ENCODE assay signal across 13 cellular contexts in the genomic region with DNA sequence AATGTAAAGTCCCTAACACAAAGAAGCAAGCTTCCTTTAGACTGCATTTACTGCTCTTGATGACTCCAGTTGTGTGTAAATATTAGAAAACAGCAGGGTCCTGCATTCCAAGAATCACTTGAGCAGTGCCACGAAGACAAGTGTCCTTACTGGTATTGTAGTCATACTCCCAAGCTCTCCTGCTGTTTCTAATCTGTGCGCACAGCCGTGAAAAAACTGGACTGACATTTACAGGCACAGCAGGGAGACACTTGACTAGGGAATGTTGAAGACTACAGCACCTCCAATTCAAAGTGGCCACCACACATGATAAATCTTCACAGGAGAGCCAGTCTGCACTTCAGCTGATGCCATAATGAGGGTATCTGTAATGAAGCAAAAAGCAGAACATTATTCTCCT.
DNase-seq lines count a peak whose midpoint lies in the region; ATAC-seq and TF ChIP-seq lines count a peak whose summit lies in the region.
"Had no signal": no experiment of that assay in that cellular context is flagged by ENCODE, and none has a peak within 500 bp of the region (broad histone marks: within the 10 kb centered on the region; RNA-seq: fewer than 3 reads in every experiment).

No MANE protein-coding gene starts in this region.

- H3K27me3 Mint-ChIP-seq in brain: no peaks in the 10 kb centered on the region
- H3K27me3 Mint-ChIP-seq: central memory CD8-positive, alpha-beta T cell had no signal

- peaks cover 5% of the 10 kb centered on the region for H3K36me3 Mint-ChIP-seq in brain

- H3K27ac Mint-ChIP-seq in brain: peak overlapping the region in 4 of 5 experiments; percentile 22 to 79 (median 72)
- H3K27ac Mint-ChIP-seq: activated T-helper 1 cell treated with anti-CD3 and anti-CD28 coated beads, Interleukin-12 subunit alpha, Interleukin-12 subunit beta, Interleukin-2, Interleukin-4 antibody, amounts not matched to agents 30 ng/mL and 10 ng/mL and 1 ng/mL, durations not matched to agents 14 hours and 24 hours and 36 hours had no signal

- DNase-seq in COR-L47 (lab: John Stamatoyannopoulos, UW): peak; percentile 60
- DNase-seq in NCI-H446 (lab: John Stamatoyannopoulos, UW): peak; percentile 33 to 78
- DNase-seq in GF-D8 (lab: John Stamatoyannopoulos, UW): no peak
- DNase-seq in activated CD8-positive, alpha-beta memory T cell treated with anti-CD3 and anti-CD28 coated beads for 24 hours: no peak
- DNase-seq: NCI-H2081 treated with DMSO at 0.1 percent for 48 hours, SIG-M5, transverse colon had no signal

- ATAC-seq in HG03175 (IDR thresholded peaks at IDR 0.05; ENCODE audit: unreplicated experiment) (peak; percentile 26), HG02623 (IDR thresholded peaks at IDR 0.05; ENCODE audit: unreplicated experiment) (no peak), HG02798 (IDR thresholded peaks at IDR 0.05; ENCODE audit: poor library complexity, unreplicated experiment) (no peak)

- H3K9me3 Mint-ChIP-seq in brain: peaks cover 0 to 8% (median 4%) of the 10 kb centered on the region in 5 experiments
- H3K9me3 Mint-ChIP-seq: activated T-helper 1 cell treated with anti-CD3 and anti-CD28 coated beads, Interleukin-12 subunit alpha, Interleukin-12 subunit beta, Interleukin-2, Interleukin-4 antibody, amounts not matched to agents 30 ng/mL and 10 ng/mL and 1 ng/mL, durations not matched to agents 14 hours and 24 hours and 36 hours; central memory CD8-positive, alpha-beta T cell had no signal

- H3K4me3 Mint-ChIP-seq in brain: peak overlapping the region in 4 of 5 experiments; percentile 17 to 76 (median 31)
- H3K4me3 Mint-ChIP-seq: activated T-helper 1 cell treated with anti-CD3 and anti-CD28 coated beads, Interleukin-12 subunit alpha, Interleukin-12 subunit beta, Interleukin-2, Interleukin-4 antibody, amounts not matched to agents 30 ng/mL and 10 ng/mL and 1 ng/mL, durations not matched to agents 14 hours and 24 hours and 36 hours; central memory CD8-positive, alpha-beta T cell had no signal

- TF ChIP-seq CTCF in brain (conservative IDR thresholded peaks at IDR 0.05): no peak

- peaks cover 25% of the 10 kb centered on the region for H3K4me1 Mint-ChIP-seq in brain
- H3K4me1 Mint-ChIP-seq: central memory CD8-positive, alpha-beta T cell had no signal

Comparison
In these comparisons a context has a peak if more than half of its experiments do, and no peak if none do; other contexts are left out.
1. DNase-seq: peak in COR-L47 (single experiment) and NCI-H446 (2 of 2); none in GF-D8 (single experiment) and activated CD8-positive, alpha-beta memory T cell treated with anti-CD3 and anti-CD28 coated beads for 24 hours (single experiment).